1 cellular context compared by ENCODE assay signal in the genomic region with DNA sequence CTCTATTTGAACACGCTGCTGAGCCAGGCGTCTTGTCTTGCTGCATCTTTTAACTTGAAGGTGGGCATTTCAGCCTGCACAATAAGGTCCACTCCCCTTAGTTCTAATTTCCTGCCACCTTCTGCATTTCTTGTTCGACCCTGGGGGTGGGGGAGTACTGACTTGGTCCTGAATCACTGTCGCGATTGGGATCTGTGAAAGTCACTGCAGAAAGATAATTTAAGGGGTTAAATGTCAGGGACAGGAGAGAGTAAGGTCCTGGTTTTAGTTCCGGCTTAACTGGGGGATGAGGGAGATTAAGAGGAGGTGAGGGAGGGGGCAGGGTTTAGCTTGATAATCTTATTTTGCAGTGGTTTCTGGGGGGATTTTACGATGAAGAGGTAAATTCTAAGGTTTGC.
TF ChIP-seq lines count a peak whose summit lies in the region.

No MANE protein-coding gene starts in this region.

TF ChIP-seq in GM23338, 12 proteins besides CTCF, POLR2A, EP300 and RAD21 (continued from another document):
- TF ChIP-seq, protein P1, sequence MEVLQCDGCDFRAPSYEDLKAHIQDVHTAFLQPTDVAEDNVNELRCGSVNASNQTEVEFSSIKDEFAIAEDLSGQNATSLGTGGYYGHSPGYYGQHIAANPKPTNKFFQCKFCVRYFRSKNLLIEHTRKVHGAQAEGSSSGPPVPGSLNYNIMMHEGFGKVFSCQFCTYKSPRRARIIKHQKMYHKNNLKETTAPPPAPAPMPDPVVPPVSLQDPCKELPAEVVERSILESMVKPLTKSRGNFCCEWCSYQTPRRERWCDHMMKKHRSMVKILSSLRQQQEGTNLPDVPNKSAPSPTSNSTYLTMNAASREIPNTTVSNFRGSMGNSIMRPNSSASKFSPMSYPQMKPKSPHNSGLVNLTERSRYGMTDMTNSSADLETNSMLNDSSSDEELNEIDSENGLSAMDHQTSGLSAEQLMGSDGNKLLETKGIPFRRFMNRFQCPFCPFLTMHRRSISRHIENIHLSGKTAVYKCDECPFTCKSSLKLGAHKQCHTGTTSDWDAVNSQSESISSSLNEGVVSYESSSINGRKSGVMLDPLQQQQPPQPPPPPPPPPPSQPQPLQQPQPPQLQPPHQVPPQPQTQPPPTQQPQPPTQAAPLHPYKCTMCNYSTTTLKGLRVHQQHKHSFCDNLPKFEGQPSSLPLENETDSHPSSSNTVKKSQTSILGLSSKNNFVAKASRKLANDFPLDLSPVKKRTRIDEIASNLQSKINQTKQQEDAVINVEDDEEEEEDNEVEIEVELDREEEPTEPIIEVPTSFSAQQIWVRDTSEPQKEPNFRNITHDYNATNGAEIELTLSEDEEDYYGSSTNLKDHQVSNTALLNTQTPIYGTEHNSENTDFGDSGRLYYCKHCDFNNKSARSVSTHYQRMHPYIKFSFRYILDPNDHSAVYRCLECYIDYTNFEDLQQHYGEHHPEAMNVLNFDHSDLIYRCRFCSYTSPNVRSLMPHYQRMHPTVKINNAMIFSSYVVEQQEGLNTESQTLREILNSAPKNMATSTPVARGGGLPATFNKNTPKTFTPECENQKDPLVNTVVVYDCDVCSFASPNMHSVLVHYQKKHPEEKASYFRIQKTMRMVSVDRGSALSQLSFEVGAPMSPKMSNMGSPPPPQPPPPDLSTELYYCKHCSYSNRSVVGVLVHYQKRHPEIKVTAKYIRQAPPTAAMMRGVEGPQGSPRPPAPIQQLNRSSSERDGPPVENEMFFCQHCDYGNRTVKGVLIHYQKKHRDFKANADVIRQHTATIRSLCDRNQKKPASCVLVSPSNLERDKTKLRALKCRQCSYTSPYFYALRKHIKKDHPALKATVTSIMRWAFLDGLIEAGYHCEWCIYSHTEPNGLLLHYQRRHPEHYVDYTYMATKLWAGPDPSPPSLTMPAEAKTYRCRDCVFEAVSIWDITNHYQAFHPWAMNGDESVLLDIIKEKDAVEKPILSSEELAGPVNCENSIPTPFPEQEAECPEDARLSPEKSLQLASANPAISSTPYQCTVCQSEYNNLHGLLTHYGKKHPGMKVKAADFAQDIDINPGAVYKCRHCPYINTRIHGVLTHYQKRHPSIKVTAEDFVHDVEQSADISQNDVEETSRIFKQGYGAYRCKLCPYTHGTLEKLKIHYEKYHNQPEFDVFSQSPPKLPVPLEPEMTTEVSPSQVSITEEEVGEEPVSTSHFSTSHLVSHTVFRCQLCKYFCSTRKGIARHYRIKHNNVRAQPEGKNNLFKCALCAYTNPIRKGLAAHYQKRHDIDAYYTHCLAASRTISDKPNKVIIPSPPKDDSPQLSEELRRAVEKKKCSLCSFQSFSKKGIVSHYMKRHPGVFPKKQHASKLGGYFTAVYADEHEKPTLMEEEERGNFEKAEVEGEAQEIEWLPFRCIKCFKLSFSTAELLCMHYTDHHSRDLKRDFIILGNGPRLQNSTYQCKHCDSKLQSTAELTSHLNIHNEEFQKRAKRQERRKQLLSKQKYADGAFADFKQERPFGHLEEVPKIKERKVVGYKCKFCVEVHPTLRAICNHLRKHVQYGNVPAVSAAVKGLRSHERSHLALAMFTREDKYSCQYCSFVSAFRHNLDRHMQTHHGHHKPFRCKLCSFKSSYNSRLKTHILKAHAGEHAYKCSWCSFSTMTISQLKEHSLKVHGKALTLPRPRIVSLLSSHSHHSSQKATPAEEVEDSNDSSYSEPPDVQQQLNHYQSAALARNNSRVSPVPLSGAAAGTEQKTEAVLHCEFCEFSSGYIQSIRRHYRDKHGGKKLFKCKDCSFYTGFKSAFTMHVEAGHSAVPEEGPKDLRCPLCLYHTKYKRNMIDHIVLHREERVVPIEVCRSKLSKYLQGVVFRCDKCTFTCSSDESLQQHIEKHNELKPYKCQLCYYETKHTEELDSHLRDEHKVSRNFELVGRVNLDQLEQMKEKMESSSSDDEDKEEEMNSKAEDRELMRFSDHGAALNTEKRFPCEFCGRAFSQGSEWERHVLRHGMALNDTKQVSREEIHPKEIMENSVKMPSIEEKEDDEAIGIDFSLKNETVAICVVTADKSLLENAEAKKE (CRISPR knock-in tag; IDR thresholded peaks at IDR 0.05): no peak
- TF ChIP-seq, protein P2, sequence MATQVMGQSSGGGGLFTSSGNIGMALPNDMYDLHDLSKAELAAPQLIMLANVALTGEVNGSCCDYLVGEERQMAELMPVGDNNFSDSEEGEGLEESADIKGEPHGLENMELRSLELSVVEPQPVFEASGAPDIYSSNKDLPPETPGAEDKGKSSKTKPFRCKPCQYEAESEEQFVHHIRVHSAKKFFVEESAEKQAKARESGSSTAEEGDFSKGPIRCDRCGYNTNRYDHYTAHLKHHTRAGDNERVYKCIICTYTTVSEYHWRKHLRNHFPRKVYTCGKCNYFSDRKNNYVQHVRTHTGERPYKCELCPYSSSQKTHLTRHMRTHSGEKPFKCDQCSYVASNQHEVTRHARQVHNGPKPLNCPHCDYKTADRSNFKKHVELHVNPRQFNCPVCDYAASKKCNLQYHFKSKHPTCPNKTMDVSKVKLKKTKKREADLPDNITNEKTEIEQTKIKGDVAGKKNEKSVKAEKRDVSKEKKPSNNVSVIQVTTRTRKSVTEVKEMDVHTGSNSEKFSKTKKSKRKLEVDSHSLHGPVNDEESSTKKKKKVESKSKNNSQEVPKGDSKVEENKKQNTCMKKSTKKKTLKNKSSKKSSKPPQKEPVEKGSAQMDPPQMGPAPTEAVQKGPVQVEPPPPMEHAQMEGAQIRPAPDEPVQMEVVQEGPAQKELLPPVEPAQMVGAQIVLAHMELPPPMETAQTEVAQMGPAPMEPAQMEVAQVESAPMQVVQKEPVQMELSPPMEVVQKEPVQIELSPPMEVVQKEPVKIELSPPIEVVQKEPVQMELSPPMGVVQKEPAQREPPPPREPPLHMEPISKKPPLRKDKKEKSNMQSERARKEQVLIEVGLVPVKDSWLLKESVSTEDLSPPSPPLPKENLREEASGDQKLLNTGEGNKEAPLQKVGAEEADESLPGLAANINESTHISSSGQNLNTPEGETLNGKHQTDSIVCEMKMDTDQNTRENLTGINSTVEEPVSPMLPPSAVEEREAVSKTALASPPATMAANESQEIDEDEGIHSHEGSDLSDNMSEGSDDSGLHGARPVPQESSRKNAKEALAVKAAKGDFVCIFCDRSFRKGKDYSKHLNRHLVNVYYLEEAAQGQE (IDR thresholded peaks at IDR 0.05; ENCODE audit: unreplicated experiment): no peak
TF ChIP-seq in GM23338: peak in this region for 0.
